In the genomic region with DNA sequence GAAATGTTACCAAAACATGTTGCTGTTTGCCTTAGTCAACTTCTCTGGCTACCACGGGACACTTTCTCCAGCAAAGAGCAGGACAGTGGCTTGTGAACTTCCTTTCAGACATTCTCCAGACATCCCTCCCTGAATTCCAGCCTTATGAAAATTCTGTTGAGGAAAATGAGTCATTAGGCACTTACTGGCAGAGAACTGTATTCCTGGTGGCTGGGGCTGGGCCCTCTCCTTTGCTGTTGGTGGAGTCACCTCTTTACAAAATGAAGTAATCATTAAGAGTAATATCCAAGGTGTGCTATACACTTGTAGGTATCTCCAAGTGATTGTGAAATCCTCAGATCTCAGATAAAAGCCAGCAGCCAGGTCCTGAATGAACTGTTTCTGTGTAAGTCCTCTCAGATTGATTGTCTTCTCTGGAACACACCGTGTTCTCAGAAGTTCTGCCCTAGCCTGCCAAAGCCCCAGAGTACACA, we compare ENCODE assay signal across 8 cellular contexts. TPM values are rescaled to one million over a fixed set of nuclear protein-coding genes. Genes with fewer than 3 reads are reported as not detected.
DNase-seq lines count a peak whose midpoint lies in the region; ATAC-seq and TF ChIP-seq lines count a peak whose summit lies in the region.

No MANE protein-coding gene starts in this region.

- DNase-seq in AG08396 (ENCODE audit: low spot score) (peak; percentile 70), RPMI7951 (ENCODE audit: low read depth) (peak; percentile 94), fibroblast of lung (ENCODE audit: low read depth in 2 of 2) (peak; percentile 67 to 98), omental fat pad (ENCODE audit: low spot score) (no peak), SKM-1 (lab: John Stamatoyannopoulos, UW; ENCODE audit: unreplicated experiment) (no peak), pons (ENCODE audit: low spot score) (no peak)
- no peak for DNase-seq in activated CD8-positive, alpha-beta T cell treated with anti-CD3 and anti-CD28 coated beads for 36 hours

- peak overlapping the region in 2 of 4 experiments; percentile 4 to 6 for H3K4me3 ChIP-seq in fibroblast of lung (replicated peaks in 1 of 4; ENCODE audit: control extremely low read depth in 1 of 4, insufficient read depth in 1 of 4, low read depth in 3 of 4, low read length in 4 of 4)

- H3K9me3 ChIP-seq in fibroblast of lung (ENCODE audit: control insufficient read depth, insufficient read depth, low read depth, low read length), result no peaks in the 10 kb centered on the region

- TF ChIP-seq CTCF in fibroblast of lung (conservative IDR thresholded peaks at IDR 0.05 in 1 of 2, IDR thresholded peaks at IDR 0.05 in 1 of 2; ENCODE audit: low read depth in 1 of 2, low read length in 2 of 2), result no peak
- no peak for TF ChIP-seq CTCF in omental fat pad (IDR thresholded peaks at IDR 0.05)
- no peak for TF ChIP-seq CTCF in activated CD8-positive, alpha-beta T cell treated with anti-CD3 and anti-CD28 coated beads for 36 hours (IDR thresholded peaks at IDR 0.05)

- H3K4me3 Mint-ChIP-seq in activated CD8-positive, alpha-beta T cell treated with anti-CD3 and anti-CD28 coated beads for 36 hours, result no peak overlapping the region

- H3K9me3 Mint-ChIP-seq in activated CD8-positive, alpha-beta T cell treated with anti-CD3 and anti-CD28 coated beads for 36 hours, result no peaks in the 10 kb centered on the region

- peaks cover 20% of the 10 kb centered on the region for H3K27me3 Mint-ChIP-seq in activated CD8-positive, alpha-beta T cell treated with anti-CD3 and anti-CD28 coated beads for 36 hours

- peaks cover 33% of the 10 kb centered on the region for H3K79me2 ChIP-seq in fibroblast of lung (ENCODE audit: control insufficient read depth, insufficient read depth, low read length)

- H3K36me3 Mint-ChIP-seq in activated CD8-positive, alpha-beta T cell treated with anti-CD3 and anti-CD28 coated beads for 36 hours (ENCODE audit: low read depth), result no peaks in the 10 kb centered on the region

- peak overlapping the region; percentile 93 for H3K27ac ChIP-seq in fibroblast of lung (ENCODE audit: insufficient read depth, low read length)

- POLR2A ChIA-PET in activated CD8-positive, alpha-beta T cell treated with anti-CD3 and anti-CD28 coated beads for 36 hours (lab: Charles Lee), result no interaction called here

- no peak overlapping the region for H3K27ac Mint-ChIP-seq in activated CD8-positive, alpha-beta T cell treated with anti-CD3 and anti-CD28 coated beads for 36 hours

- H3K4me1 ChIP-seq in fibroblast of lung (ENCODE audit: control insufficient read depth, extremely low read depth, insufficient read depth, low read length), result peaks cover 14% of the 10 kb centered on the region

- no peaks in the 10 kb centered on the region for H3K27me3 ChIP-seq in fibroblast of lung (ENCODE audit: control insufficient read depth, insufficient read depth, low read length)

- H2AFZ ChIP-seq in fibroblast of lung (ENCODE audit: low read length), result no peak overlapping the region

- CTCF ChIA-PET in activated CD8-positive, alpha-beta T cell treated with anti-CD3 and anti-CD28 coated beads for 36 hours (lab: Charles Lee), result no interaction called here

- H3K9ac ChIP-seq in fibroblast of lung (ENCODE audit: insufficient read depth, low read length), result no peak overlapping the region

- ATAC-seq in omental fat pad (ENCODE audit: low FRiP score) (peak; percentile 88), HG03432 (IDR thresholded peaks at IDR 0.05; ENCODE audit: unreplicated experiment) (no peak)
- no peak for ATAC-seq in activated CD8-positive, alpha-beta T cell treated with anti-CD3 and anti-CD28 coated beads for 36 hours

- no peaks in the 10 kb centered on the region for H3K4me1 Mint-ChIP-seq in activated CD8-positive, alpha-beta T cell treated with anti-CD3 and anti-CD28 coated beads for 36 hours (ENCODE audit: low read depth)

- no peaks in the 10 kb centered on the region for H4K20me1 ChIP-seq in fibroblast of lung (ENCODE audit: control insufficient read depth, extremely low read depth, insufficient read depth, low read length)

- H3K4me2 ChIP-seq in fibroblast of lung (ENCODE audit: extremely low read depth, insufficient read depth, low read length), result peak overlapping the region; percentile 71

- intact Hi-C loops in activated CD8-positive, alpha-beta T cell treated with anti-CD3 and anti-CD28 coated beads for 36 hours (cut with micrococcal nuclease), result no loop called here

- H3K36me3 ChIP-seq in fibroblast of lung (ENCODE audit: control insufficient read depth, insufficient read depth, low read length), result peaks cover 2% of the 10 kb centered on the region

RNA-seq across cellular contexts. Expression of a gene that starts 1.4 kb away (rescaled TPM):
- total RNA-seq in RPMI7951 (2014; rRNA removed; shearing (Covaris generic)), result 142 and 170 TPM in 2 replicates
- total RNA-seq in fibroblast of lung (81.9 and 96.1 TPM in 2 replicates), omental fat pad (10 to 100 TPM in 2 of 4 donors, 1 to 10 TPM in 2; 2.8 to 20.5 (median 9.1) TPM)
- polyA plus RNA-seq in fibroblast of lung, result 116 and 140 TPM in 2 replicates
- 63.5 and 73.8 TPM in 2 replicates for polyA plus RNA-seq in fibroblast of lung (2012)
- polyA minus RNA-seq in fibroblast of lung (ENCODE audit: low replicate concordance), result 7.8 and 12.8 TPM in 2 replicates
- total RNA-seq in activated CD8-positive, alpha-beta T cell treated with anti-CD3 and anti-CD28 coated beads for 36 hours, result not detected

Comparison
In these comparisons a context has a peak if more than half of its experiments do, and no peak if none do; other contexts are left out.
1. DNase-seq: peak in AG08396 (single experiment), RPMI7951 (single experiment) and fibroblast of lung (2 of 2); none in omental fat pad (single experiment), activated CD8-positive, alpha-beta T cell treated with anti-CD3 and anti-CD28 coated beads for 36 hours (single experiment), SKM-1 (single experiment) and pons (single experiment).